In the genomic region with DNA sequence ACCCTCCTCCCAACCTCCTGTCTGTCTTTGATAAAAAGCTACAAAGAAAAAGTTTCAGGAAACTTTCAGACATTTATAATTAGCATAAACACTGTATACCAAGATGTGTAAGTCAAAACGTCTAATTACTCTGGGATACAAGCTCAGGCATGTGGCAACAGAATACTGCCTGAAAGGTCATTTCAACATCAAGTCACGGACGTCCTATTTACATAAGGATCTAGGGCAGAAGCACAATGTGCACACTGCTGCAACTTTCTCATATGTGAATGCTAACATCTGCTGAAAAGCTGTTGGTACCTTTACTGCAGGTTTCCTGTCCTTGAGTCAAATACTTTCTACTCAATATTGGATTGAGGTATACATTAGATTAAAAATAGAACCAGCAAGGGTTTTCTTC, we compare ENCODE assay signal across 9 cellular contexts. TPM values are rescaled to one million over a fixed set of nuclear protein-coding genes. Genes with fewer than 3 reads are reported as not detected.
DNase-seq lines count a peak whose midpoint lies in the region; ATAC-seq and TF ChIP-seq lines count a peak whose summit lies in the region.
"Had no signal": no experiment of that assay in that cellular context is flagged by ENCODE, and none has a peak within 500 bp of the region (broad histone marks: within the 10 kb centered on the region; RNA-seq: fewer than 3 reads in every experiment).

No MANE protein-coding gene starts in this region.

- H3K79me2 ChIP-seq in mammary epithelial cell (ENCODE audit: insufficient read depth, low read length) (peaks cover 94% of the 10 kb centered on the region), trophoblast cell (ENCODE audit: control insufficient read depth, insufficient read depth, low read length, poor library complexity) (no peaks in the 10 kb centered on the region)

- H3K4me2 ChIP-seq in mammary epithelial cell (ENCODE audit: insufficient read depth, low read depth, low read length), result peak overlapping the region; percentile 70
- no peak overlapping the region for H3K4me2 ChIP-seq in trophoblast cell (ENCODE audit: low read length)

- H3K18ac ChIP-seq in trophoblast cell (ENCODE audit: low read length), result no peak overlapping the region

- BruUV-seq in mammary epithelial cell (replicated peaks; lab: Mats Ljungman, UMichigan), result no TSS peak

- no peak overlapping the region for H4K8ac ChIP-seq in trophoblast cell (ENCODE audit: low read depth, low read length)

- DNase-seq in HuH-7 (ENCODE audit: low spot score) (peak; percentile 18), mammary epithelial cell (peak; percentile 72), trophoblast cell (peak; percentile 15 to 31), NCI-H2196 treated with DMSO at 0.1 percent for 48 hours (lab: John Stamatoyannopoulos, UW; ENCODE audit: unreplicated experiment) (no peak), GM19240 (ENCODE audit: insufficient read length, low spot score) (no peak)
- no peak for DNase-seq in activated CD8-positive, alpha-beta T cell treated with anti-CD3 and anti-CD28 coated beads, Interleukin-2, amount 10 ng/mL, durations not matched to agents 7 days and 5 days
- no peak for DNase-seq in activated T-cell treated with anti-CD3 and anti-CD28 coated beads, Interleukin-2, amount 50 U/mL, for 4 hours
- DNase-seq: stimulated activated CD4-positive, alpha-beta T cell treated with anti-CD3 and anti-CD28 coated beads, Interleukin-4, amount 100 ng/mL, for 4 hours had no signal

- TF ChIP-seq POLR2A in GM18951 (IDR thresholded peaks at IDR 0.05; ENCODE audit: extremely low read depth, insufficient read depth, insufficient read length), result peak; percentile 18

- H3K4me1 Mint-ChIP-seq in activated CD8-positive, alpha-beta T cell treated with anti-CD3 and anti-CD28 coated beads, Interleukin-2, amount 10 ng/mL, durations not matched to agents 7 days and 5 days (ENCODE audit: low read depth), result peaks cover 50% of the 10 kb centered on the region
- peaks cover 15% of the 10 kb centered on the region for H3K4me1 Mint-ChIP-seq in activated T-cell treated with anti-CD3 and anti-CD28 coated beads, Interleukin-2, amount 50 U/mL, for 4 hours (ENCODE audit: low read depth)

- H3K36me3 ChIP-seq in mammary epithelial cell (ENCODE audit: insufficient read depth, low read length), result peaks cover 18% of the 10 kb centered on the region
- peaks cover 1 to 2% of the 10 kb centered on the region in 2 experiments for H3K36me3 ChIP-seq in trophoblast cell (ENCODE audit: control insufficient read depth in 1 of 2, insufficient read depth in 2 of 2, low read length in 2 of 2)

- H3K9ac ChIP-seq in mammary epithelial cell (ENCODE audit: insufficient read depth, low read length) (no peak overlapping the region), trophoblast cell (ENCODE audit: low read length) (no peak overlapping the region)

- H3K27ac Mint-ChIP-seq in activated CD8-positive, alpha-beta T cell treated with anti-CD3 and anti-CD28 coated beads, Interleukin-2, amount 10 ng/mL, durations not matched to agents 7 days and 5 days, result no peak overlapping the region

- no peak for TF ChIP-seq CTCF in mammary epithelial cell (conservative IDR thresholded peaks at IDR 0.05 in 1 of 2, IDR thresholded peaks at IDR 0.05 in 1 of 2; ENCODE audit: extremely low read depth in 1 of 2, insufficient read depth in 1 of 2, low read depth in 1 of 2, low read length in 2 of 2)

- no peak overlapping the region for H2BK12ac ChIP-seq in trophoblast cell (ENCODE audit: low read length)

- H3K27me3 Mint-ChIP-seq in activated CD8-positive, alpha-beta T cell treated with anti-CD3 and anti-CD28 coated beads, Interleukin-2, amount 10 ng/mL, durations not matched to agents 7 days and 5 days (ENCODE audit: low read depth), result no peaks in the 10 kb centered on the region
- no peaks in the 10 kb centered on the region for H3K27me3 Mint-ChIP-seq in activated T-cell treated with anti-CD3 and anti-CD28 coated beads, Interleukin-2, amount 50 U/mL, for 4 hours (ENCODE audit: low read depth)

- no peak overlapping the region for H2BK120ac ChIP-seq in trophoblast cell (ENCODE audit: insufficient read depth, low read length, poor library complexity)

- H3K9me3 Mint-ChIP-seq in activated CD8-positive, alpha-beta T cell treated with anti-CD3 and anti-CD28 coated beads, Interleukin-2, amount 10 ng/mL, durations not matched to agents 7 days and 5 days (ENCODE audit: insufficient read depth), result no peaks in the 10 kb centered on the region
- H3K9me3 Mint-ChIP-seq in activated T-cell treated with anti-CD3 and anti-CD28 coated beads, Interleukin-2, amount 50 U/mL, for 4 hours, result no peaks in the 10 kb centered on the region

- H2BK5ac ChIP-seq in trophoblast cell (ENCODE audit: low read depth, low read length, poor library complexity), result no peak overlapping the region

- peak overlapping the region; percentile 51 for H3K27ac ChIP-seq in mammary epithelial cell (ENCODE audit: insufficient read depth, low read depth, low read length)
- no peak overlapping the region for H3K27ac ChIP-seq in trophoblast cell (ENCODE audit: low read depth, low read length)

- H3K4me3 ChIP-seq in mammary epithelial cell (replicated peaks in 1 of 3; ENCODE audit: insufficient read depth in 1 of 3, low read depth in 2 of 3, low read length in 3 of 3) (peak overlapping the region in 1 of 3 experiments; percentile 16), trophoblast cell (ENCODE audit: low read depth, low read length) (no peak overlapping the region)

- WGBS in mammary epithelial cell (ENCODE audit: low coverage, missing lambda C conversion rate), result 4% methylated on average over 3 of the region's 3 CpGs
- WGBS in trophoblast cell (ENCODE audit: extremely low coverage, insufficient coverage, insufficient read length), result no CpG with 5 or more reads among the region's 3 CpGs

- H3K23ac ChIP-seq in trophoblast cell (ENCODE audit: low read length), result no peak overlapping the region

- H3K9me3 ChIP-seq in mammary epithelial cell (replicated peaks; ENCODE audit: insufficient read depth, low read length) (no peaks in the 10 kb centered on the region), trophoblast cell (ENCODE audit: insufficient read depth, low read depth, low read length) (no peaks in the 10 kb centered on the region)

- no peak overlapping the region for H3K14ac ChIP-seq in trophoblast cell (ENCODE audit: low read length)

- H3K36me3 Mint-ChIP-seq in activated CD8-positive, alpha-beta T cell treated with anti-CD3 and anti-CD28 coated beads, Interleukin-2, amount 10 ng/mL, durations not matched to agents 7 days and 5 days (ENCODE audit: low read depth), result no peaks in the 10 kb centered on the region
- H3K36me3 Mint-ChIP-seq in activated T-cell treated with anti-CD3 and anti-CD28 coated beads, Interleukin-2, amount 50 U/mL, for 4 hours (ENCODE audit: insufficient read depth), result peaks cover 12% of the 10 kb centered on the region

- no peak for ATAC-seq in activated CD8-positive, alpha-beta T cell treated with anti-CD3 and anti-CD28 coated beads, Interleukin-2, amount 10 ng/mL, durations not matched to agents 7 days and 5 days
- ATAC-seq in activated T-cell treated with anti-CD3 and anti-CD28 coated beads, Interleukin-2, amount 50 U/mL, for 4 hours, result no peak

- H3K79me1 ChIP-seq in trophoblast cell (ENCODE audit: low read length), result no peaks in the 10 kb centered on the region

- dilution Hi-C loops in mammary epithelial cell (cut with HindIII; ENCODE audit: low sequenced_read_pairs), result no loop called here

- no peak overlapping the region for H3K4me3 Mint-ChIP-seq in activated CD8-positive, alpha-beta T cell treated with anti-CD3 and anti-CD28 coated beads, Interleukin-2, amount 10 ng/mL, durations not matched to agents 7 days and 5 days
- H3K4me3 Mint-ChIP-seq in activated T-cell treated with anti-CD3 and anti-CD28 coated beads, Interleukin-2, amount 50 U/mL, for 4 hours, result no peak overlapping the region

- H4K91ac ChIP-seq in trophoblast cell (ENCODE audit: low read depth, low read length), result no peak overlapping the region

- H3K4me1 ChIP-seq in mammary epithelial cell (ENCODE audit: insufficient read depth, low read length), result peaks cover 31% of the 10 kb centered on the region
- no peaks in the 10 kb centered on the region for H3K4me1 ChIP-seq in trophoblast cell (ENCODE audit: control insufficient read depth in 1 of 2, insufficient read depth in 2 of 2, low read length in 2 of 2)

- H2AK5ac ChIP-seq in trophoblast cell (ENCODE audit: low read length), result no peak overlapping the region

- CTCF ChIA-PET in mammary epithelial cell (lab: Charles Lee; ENCODE audit: low non-redundant PET), result no interaction called here
- CTCF ChIA-PET in activated CD8-positive, alpha-beta T cell treated with anti-CD3 and anti-CD28 coated beads, Interleukin-2, amount 10 ng/mL, durations not matched to agents 7 days and 5 days (lab: Charles Lee), result interaction anchor here (1.0 to 1.4 kb wide), 3 partner anchors 10 to 32 kb away, joined by 3 read pairs; no protein-coding TSS in a partner anchor

- H2AFZ ChIP-seq in mammary epithelial cell (ENCODE audit: low read depth, low read length) (no peak overlapping the region), trophoblast cell (ENCODE audit: insufficient read depth, low read length, poor library complexity) (no peak overlapping the region)

- in situ Hi-C loops in GM18951 (cut with MboI; ENCODE audit: low sequenced_read_pairs, unreplicated experiment), result no loop called here
- in situ Hi-C loops in mammary epithelial cell (cut with MboI; ENCODE audit: low sequenced_read_pairs in 2 of 2), result no loop called here

- intact Hi-C loops in mammary epithelial cell (cut with micrococcal nuclease), result loop anchor here (1.0 kb wide), 1 partner anchor 37 kb away; a partner anchor contains a TSS

- peaks cover 10% of the 10 kb centered on the region for H4K20me1 ChIP-seq in mammary epithelial cell (ENCODE audit: insufficient read depth, low read length)

- H3K27me3 ChIP-seq in mammary epithelial cell (ENCODE audit: insufficient read depth, low read length) (no peaks in the 10 kb centered on the region), trophoblast cell (ENCODE audit: insufficient read depth, low read length) (no peaks in the 10 kb centered on the region)

- POLR2A ChIA-PET in activated CD8-positive, alpha-beta T cell treated with anti-CD3 and anti-CD28 coated beads, Interleukin-2, amount 10 ng/mL, durations not matched to agents 7 days and 5 days (lab: Charles Lee), result interaction anchor here (0.6 to 1.9 kb wide), 3 partner anchors 8 to 49 kb away, joined by 3 to 6 read pairs (median 3); no protein-coding TSS in a partner anchor

- H4K12ac ChIP-seq in trophoblast cell (ENCODE audit: low read depth, low read length), result no peak overlapping the region

- no peak overlapping the region for H3K4ac ChIP-seq in trophoblast cell (ENCODE audit: low read depth, low read length)

RNA-seq across cellular contexts. Expression of a gene that starts 36.9 kb away (rescaled TPM):
- total RNA-seq in mammary epithelial cell, result 100 to 1,000 TPM; 161 to 277 TPM
- polyA plus RNA-seq in mammary epithelial cell, result 61.3 TPM
- polyA minus RNA-seq in mammary epithelial cell, result 74.3 TPM
- polyA plus RNA-seq in trophoblast cell (2013), result 19.8 and 20.7 TPM in 2 replicates
- total RNA-seq in activated CD8-positive, alpha-beta T cell treated with anti-CD3 and anti-CD28 coated beads, Interleukin-2, amount 10 ng/mL, durations not matched to agents 7 days and 5 days, result 10 to 100 TPM; 11.0 to 11.1 TPM
- 100 to 1,000 TPM in 1 of 3 donors, 10 to 100 TPM in 2; 69.7 to 103 (median 87.0) TPM for total RNA-seq in activated T-cell treated with anti-CD3 and anti-CD28 coated beads, Interleukin-2, amount 50 U/mL, for 4 hours

Comparison
In these comparisons a context has a peak if more than half of its experiments do, and no peak if none do; other contexts are left out.
1. DNase-seq: peak in HuH-7 (single experiment), mammary epithelial cell (single experiment) and trophoblast cell (2 of 2); none in NCI-H2196 treated with DMSO at 0.1 percent for 48 hours (single experiment), GM19240 (single experiment), activated CD8-positive, alpha-beta T cell treated with anti-CD3 and anti-CD28 coated beads, Interleukin-2, amount 10 ng/mL, durations not matched to agents 7 days and 5 days (single experiment) and activated T-cell treated with anti-CD3 and anti-CD28 coated beads, Interleukin-2, amount 50 U/mL, for 4 hours (single experiment).
2. RNA of a gene that starts 36.9 kb away (total RNA-seq): 161 to 277 TPM in mammary epithelial cell and 69.7 to 103 TPM in activated T-cell treated with anti-CD3 and anti-CD28 coated beads, Interleukin-2, amount 50 U/mL, for 4 hours; 11.0 to 11.1 TPM in activated CD8-positive, alpha-beta T cell treated with anti-CD3 and anti-CD28 coated beads, Interleukin-2, amount 10 ng/mL, durations not matched to agents 7 days and 5 days; every median in the first group is over 4 times any median in the second.